ENCODE assay signal across 8 cellular contexts in genomic region chrX:46649421-46650260, GRCh38.
DNase-seq lines count a peak whose midpoint lies in the region; ATAC-seq and TF ChIP-seq lines count a peak whose summit lies in the region.

No MANE protein-coding gene starts in this region.

- H3K36me3 ChIP-seq in esophagus squamous epithelium, result no peaks in the 10 kb centered on the region

- peaks cover 0 to 26% (median 0%) of the 10 kb centered on the region in 3 donors for H3K4me1 ChIP-seq in esophagus squamous epithelium

- H3K4me3 ChIP-seq in esophagus squamous epithelium (no peak overlapping the region), coronary artery (no peak overlapping the region)

- TF ChIP-seq CTCF in esophagus squamous epithelium (IDR thresholded peaks at IDR 0.05) (no peak), coronary artery (IDR thresholded peaks at IDR 0.05) (no peak)

- 56 to 60% methylated on average over 6 to 7 of the region's 7 CpGs for WGBS in esophagus squamous epithelium, 2 donors

- no peaks in the 10 kb centered on the region for H3K27me3 ChIP-seq in esophagus squamous epithelium

- no peaks in the 10 kb centered on the region for H3K9me3 ChIP-seq in esophagus squamous epithelium

- DNase-seq in COR-L47 (lab: John Stamatoyannopoulos, UW) (peak; percentile 62), NCI-H2081 treated with DMSO at 0.1 percent for 48 hours (lab: John Stamatoyannopoulos, UW) (peak; percentile 54), brain pericyte (ENCODE audit: low read depth, low spot score) (peak; percentile 31), myocyte (ENCODE audit: low read depth) (peak; percentile 86), esophagus squamous epithelium (lab: John Stamatoyannopoulos, UW) (no peak), coronary artery (ENCODE audit: low spot score) (no peak)

- no peak for TF ChIP-seq POLR2A in esophagus squamous epithelium (IDR thresholded peaks at IDR 0.05)

- peak overlapping the region in 1 of 4 donors; percentile 17 for H3K27ac ChIP-seq in esophagus squamous epithelium
- no peak overlapping the region for H3K27ac ChIP-seq in coronary artery

- intact Hi-C loops in esophagus squamous epithelium (cut with DNase I), result no loop called here

- ATAC-seq in GM19463 (IDR thresholded peaks at IDR 0.05; ENCODE audit: unreplicated experiment), result no peak
- ATAC-seq in HG03460 (IDR thresholded peaks at IDR 0.05; ENCODE audit: unreplicated experiment), result no peak

Comparison
In these comparisons a context has a peak if more than half of its experiments do, and no peak if none do; other contexts are left out.
1. DNase-seq: peak in COR-L47 (single experiment), NCI-H2081 treated with DMSO at 0.1 percent for 48 hours (single experiment), brain pericyte (single experiment) and myocyte (single experiment); none in esophagus squamous epithelium (single experiment) and coronary artery (single experiment).